Comparison of ENCODE assay signal across 20 cellular contexts in genomic region chr3:190086191-190086590, GRCh38. TPM values are rescaled to one million over a fixed set of nuclear protein-coding genes. Genes with fewer than 3 reads are reported as not detected.
A peak's percentile ranks its signal among the peaks of the same experiment; 100 is the strongest.
DNase-seq lines count a peak whose midpoint lies in the region; ATAC-seq and TF ChIP-seq lines count a peak whose summit lies in the region.
"Had no signal": no experiment of that assay in that cellular context is flagged by ENCODE, and none has a peak within 500 bp of the region (broad histone marks: within the 10 kb centered on the region; RNA-seq: fewer than 3 reads in every experiment).

No MANE protein-coding gene starts in this region.

- TF ChIP-seq CTCF in right atrium auricular region (IDR thresholded peaks at IDR 0.05) (no peak), uterus (IDR thresholded peaks at IDR 0.05) (no peak)

- H3K4me1 ChIP-seq in HUES48 (ENCODE audit: control insufficient read depth, insufficient read depth, low read length), result peaks cover 19% of the 10 kb centered on the region
- peaks cover 9% of the 10 kb centered on the region for H3K4me1 ChIP-seq in mesendoderm (ENCODE audit: control insufficient read depth, low read depth, low read length)
- H3K4me1 ChIP-seq in right atrium auricular region, result no peaks in the 10 kb centered on the region
- no peaks in the 10 kb centered on the region for H3K4me1 ChIP-seq in uterus
- H3K4me1 ChIP-seq: tibial nerve had no signal

- H3K36me3 ChIP-seq in HUES48 (ENCODE audit: control insufficient read depth, insufficient read depth, low read length), result no peaks in the 10 kb centered on the region
- H3K36me3 ChIP-seq in mesendoderm (ENCODE audit: control insufficient read depth, insufficient read depth, low read length), result no peaks in the 10 kb centered on the region
- no peaks in the 10 kb centered on the region for H3K36me3 ChIP-seq in right atrium auricular region
- no peaks in the 10 kb centered on the region for H3K36me3 ChIP-seq in uterus
- H3K36me3 ChIP-seq: tibial nerve had no signal

- no peak overlapping the region for H2BK5ac ChIP-seq in mesendoderm (ENCODE audit: low read length)

- H3K27ac ChIP-seq in HUES48 (ENCODE audit: low read depth, low read length), result peak overlapping the region; percentile 83
- no peak overlapping the region for H3K27ac ChIP-seq in mesendoderm (ENCODE audit: low read depth, low read length)
- no peak overlapping the region for H3K27ac ChIP-seq in right atrium auricular region
- no peak overlapping the region for H3K27ac ChIP-seq in uterus
- H3K27ac ChIP-seq: coronary artery, tibial nerve had no signal

- H2BK120ac ChIP-seq in mesendoderm (ENCODE audit: low read depth, low read length), result no peak overlapping the region

- H3K9ac ChIP-seq in HUES48 (ENCODE audit: low read depth, low read length) (no peak overlapping the region), mesendoderm (ENCODE audit: low read length) (no peak overlapping the region)

- H3K23ac ChIP-seq in mesendoderm (ENCODE audit: low read length), result no peak overlapping the region

- H3K56ac ChIP-seq in mesendoderm (ENCODE audit: low read length), result peak overlapping the region; percentile 35

- H3K4me3 ChIP-seq in HUES48 (ENCODE audit: low read depth, low read length), result peak overlapping the region; percentile 11; the same call in 1 of the 2 replicates
- H3K4me3 ChIP-seq in mesendoderm (ENCODE audit: low read length), result no peak overlapping the region
- no peak overlapping the region for H3K4me3 ChIP-seq in right atrium auricular region
- H3K4me3 ChIP-seq in uterus, result no peak overlapping the region
- H3K4me3 ChIP-seq: coronary artery, tibial nerve had no signal

- H3K79me1 ChIP-seq in mesendoderm (ENCODE audit: low read length), result no peaks in the 10 kb centered on the region

- no CpG with 5 or more reads among the region's 2 CpGs for WGBS in mesendoderm (ENCODE audit: extremely low coverage, insufficient coverage, low lambda C conversion rate)

- peak overlapping the region; percentile 91 for H3K4ac ChIP-seq in mesendoderm (ENCODE audit: low read depth, low read length)

- peaks cover 20% of the 10 kb centered on the region for H3K79me2 ChIP-seq in mesendoderm (ENCODE audit: control insufficient read depth, insufficient read depth, low read length)

- TF ChIP-seq POLR2A in uterus (IDR thresholded peaks at IDR 0.05), result no peak

- ATAC-seq in GM18870 (IDR thresholded peaks at IDR 0.05; ENCODE audit: unreplicated experiment) (peak; percentile 64), HG02588 (IDR thresholded peaks at IDR 0.05; ENCODE audit: unreplicated experiment) (peak; percentile 51), left ventricle myocardium superior (no peak)
- ATAC-seq: activated CD8-positive, alpha-beta T cell treated with anti-CD3 and anti-CD28 coated beads, Interleukin-2, amount 10 ng/mL, durations not matched to agents 7 days and 5 days; esophagus mucosa; left cardiac atrium had no signal

- H2BK15ac ChIP-seq in mesendoderm (replicated peaks; ENCODE audit: low read depth), result no peak overlapping the region

- H3K4me2 ChIP-seq in mesendoderm (ENCODE audit: low read length), result no peak overlapping the region

- H4K8ac ChIP-seq in mesendoderm (ENCODE audit: low read depth, low read length), result no peak overlapping the region

- H3K27me3 ChIP-seq in HUES48 (ENCODE audit: control insufficient read depth, insufficient read depth, low read length) (no peaks in the 10 kb centered on the region), mesendoderm (ENCODE audit: insufficient read depth, low read length, poor library complexity) (no peaks in the 10 kb centered on the region), right atrium auricular region (no peaks in the 10 kb centered on the region), uterus (no peaks in the 10 kb centered on the region)
- H3K27me3 ChIP-seq: tibial nerve had no signal

- peak; percentile 76 for DNase-seq in mesendoderm
- DNase-seq in NCI-H526 treated with DMSO at 0.1 percent for 48 hours (lab: John Stamatoyannopoulos, UW), result no peak
- DNase-seq in right atrium auricular region (ENCODE audit: low spot score), result no peak
- DNase-seq in uterus, result no peak
- DNase-seq in left ventricle myocardium superior, result no peak
- DNase-seq: activated CD8-positive, alpha-beta T cell treated with anti-CD3 and anti-CD28 coated beads, Interleukin-2, amount 10 ng/mL, durations not matched to agents 7 days and 5 days; aorta; left cardiac atrium; NCI-H1436 treated with DMSO at 0.1 percent for 48 hours; NCI-H446 treated with DMSO at 0.1 percent for 48 hours; OCI-M1; retina; stimulated activated CD4-positive, alpha-beta T cell treated with anti-CD3 and anti-CD28 coated beads, Interleukin-2, amount 100 ng/mL, for 48 hours had no signal

- H2AK5ac ChIP-seq in mesendoderm (ENCODE audit: low read length), result no peak overlapping the region

- H3K9me3 ChIP-seq in HUES48 (ENCODE audit: control insufficient read depth, insufficient read depth, low read length) (no peaks in the 10 kb centered on the region), right atrium auricular region (no peaks in the 10 kb centered on the region), uterus (no peaks in the 10 kb centered on the region)
- H3K9me3 ChIP-seq: tibial nerve had no signal

- no peak overlapping the region for H3K18ac ChIP-seq in mesendoderm (ENCODE audit: low read length)

- intact Hi-C loops in uterus (cut with DNase I; ENCODE audit: low total_unique reads), result no loop called here
- intact Hi-C loops in left ventricle myocardium superior (cut with micrococcal nuclease), result no loop called here

- H4K5ac ChIP-seq in mesendoderm (ENCODE audit: low read length), result no peak overlapping the region

RNA-seq across cellular contexts. Expression of gene P3H2, which starts 34.5 kb away (rescaled TPM):
- polyA plus RNA-seq in mesendoderm (2013, experiment 1 of 2), result 45.6 TPM
- 41.5 TPM for polyA plus RNA-seq in mesendoderm (2013, experiment 2 of 2)
- total RNA-seq in right atrium auricular region (1 to 10 TPM; 5.1 to 5.4 TPM), uterus (100 to 1,000 TPM in 1 of 4 donors, 10 to 100 TPM in 3; 12.6 to 441 (median 30.6) TPM), left ventricle myocardium superior (1.2 TPM)
- total RNA-seq: activated CD8-positive, alpha-beta T cell treated with anti-CD3 and anti-CD28 coated beads, Interleukin-2, amount 10 ng/mL, durations not matched to agents 7 days and 5 days; activated T-helper 2 cell treated with anti-CD3 and anti-CD28 coated beads, Interferon-gamma antibody, Interleukin-2, Interleukin-4, amounts not matched to agents 10 μg/mL and 5 μg/mL and 100 μg/mL, durations not matched to agents 14 hours and 24 hours and 36 hours had no signal
